Comparison of ENCODE assay signal across 3 cellular contexts in genomic region chr17:9640388-9640787, GRCh38. TPM values are rescaled to one million over a fixed set of nuclear protein-coding genes. Genes with fewer than 3 reads are reported as not detected.
"Had no signal": no experiment of that assay in that cellular context is flagged by ENCODE, and none has a peak within 500 bp of the region (broad histone marks: within the 10 kb centered on the region; RNA-seq: fewer than 3 reads in every experiment).

No MANE protein-coding gene starts in this region.

RNA-seq across cellular contexts. Expression of gene USP43, which starts 4.9 kb away (rescaled TPM):
- total RNA-seq: activated T-helper 1 cell treated with anti-CD3 and anti-CD28 coated beads, Interleukin-12 subunit alpha, Interleukin-12 subunit beta, Interleukin-2, Interleukin-4 antibody, amounts not matched to agents 30 ng/mL and 10 ng/mL and 1 ng/mL, durations not matched to agents 14 hours and 24 hours and 36 hours; ascending aorta; cardiac septum had no signal
